2 cellular contexts compared by ENCODE assay signal in the genomic region with DNA sequence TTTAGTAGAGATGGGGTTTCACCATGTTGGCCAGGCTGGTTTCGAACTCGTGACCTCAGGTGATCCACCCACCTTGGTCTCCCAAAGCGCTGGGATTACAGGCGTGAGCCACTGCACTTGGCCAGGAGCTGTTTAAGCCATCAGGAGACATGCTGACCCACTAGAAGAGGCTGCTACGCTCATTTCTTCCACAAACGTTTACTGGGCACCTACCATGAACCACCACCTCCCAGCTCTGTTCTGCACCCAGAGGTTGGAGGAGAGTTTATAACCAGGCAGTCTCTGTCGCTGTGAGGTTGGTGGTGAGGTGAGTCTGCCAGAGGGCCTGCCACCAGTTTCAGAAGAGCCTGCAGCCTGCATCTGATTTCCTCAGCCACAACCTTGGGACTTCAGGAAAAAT.
TF ChIP-seq lines count a peak whose summit lies in the region.

No MANE protein-coding gene starts in this region.

TF ChIP-seq in IMR-90, 13 proteins besides CTCF, POLR2A, EP300 and RAD21:
- TF ChIP-seq MAFK (IDR thresholded peaks at IDR 0.05; ENCODE audit: low read depth, low read length) (no peak), RFX5 (IDR thresholded peaks at IDR 0.05; ENCODE audit: low read depth, low read length) (no peak), CEBPB (IDR thresholded peaks at IDR 0.05; ENCODE audit: low read depth, low read length) (no peak), MXI1 (IDR thresholded peaks at IDR 0.05; ENCODE audit: borderline replicate concordance, low read depth, low read length) (no peak), NFE2L2 (IDR thresholded peaks at IDR 0.05; ENCODE audit: low read depth, low read length) (no peak), RCOR1 (IDR thresholded peaks at IDR 0.05; ENCODE audit: insufficient replicate concordance, low read length) (no peak), SMC3 (IDR thresholded peaks at IDR 0.05; ENCODE audit: low read depth, low read length) (no peak), CHD1 (IDR thresholded peaks at IDR 0.05; ENCODE audit: low read depth, low read length) (no peak), FOS (IDR thresholded peaks at IDR 0.05; ENCODE audit: low read depth, low read length) (no peak)
- TF ChIP-seq, protein P1, sequence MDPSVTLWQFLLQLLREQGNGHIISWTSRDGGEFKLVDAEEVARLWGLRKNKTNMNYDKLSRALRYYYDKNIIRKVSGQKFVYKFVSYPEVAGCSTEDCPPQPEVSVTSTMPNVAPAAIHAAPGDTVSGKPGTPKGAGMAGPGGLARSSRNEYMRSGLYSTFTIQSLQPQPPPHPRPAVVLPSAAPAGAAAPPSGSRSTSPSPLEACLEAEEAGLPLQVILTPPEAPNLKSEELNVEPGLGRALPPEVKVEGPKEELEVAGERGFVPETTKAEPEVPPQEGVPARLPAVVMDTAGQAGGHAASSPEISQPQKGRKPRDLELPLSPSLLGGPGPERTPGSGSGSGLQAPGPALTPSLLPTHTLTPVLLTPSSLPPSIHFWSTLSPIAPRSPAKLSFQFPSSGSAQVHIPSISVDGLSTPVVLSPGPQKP (IDR thresholded peaks at IDR 0.05; ENCODE audit: borderline replicate concordance, low read depth, low read length) = no peak
- TF ChIP-seq, protein P2, sequence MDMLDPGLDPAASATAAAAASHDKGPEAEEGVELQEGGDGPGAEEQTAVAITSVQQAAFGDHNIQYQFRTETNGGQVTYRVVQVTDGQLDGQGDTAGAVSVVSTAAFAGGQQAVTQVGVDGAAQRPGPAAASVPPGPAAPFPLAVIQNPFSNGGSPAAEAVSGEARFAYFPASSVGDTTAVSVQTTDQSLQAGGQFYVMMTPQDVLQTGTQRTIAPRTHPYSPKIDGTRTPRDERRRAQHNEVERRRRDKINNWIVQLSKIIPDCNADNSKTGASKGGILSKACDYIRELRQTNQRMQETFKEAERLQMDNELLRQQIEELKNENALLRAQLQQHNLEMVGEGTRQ (IDR thresholded peaks at IDR 0.05; ENCODE audit: low read depth, low read length) = no peak

TF ChIP-seq in endothelial cell of umbilical vein, 7 proteins besides CTCF, POLR2A, EP300 and RAD21:
- TF ChIP-seq, protein P3, sequence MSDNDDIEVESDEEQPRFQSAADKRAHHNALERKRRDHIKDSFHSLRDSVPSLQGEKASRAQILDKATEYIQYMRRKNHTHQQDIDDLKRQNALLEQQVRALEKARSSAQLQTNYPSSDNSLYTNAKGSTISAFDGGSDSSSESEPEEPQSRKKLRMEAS (IDR thresholded peaks at IDR 0.05; ENCODE audit: insufficient read depth, insufficient read length) = no peak
- TF ChIP-seq EZH2 (IDR thresholded peaks at IDR 0.05; ENCODE audit: borderline replicate concordance, low read depth, low read length, severe bottlenecking) (no peak), MYC (IDR thresholded peaks at IDR 0.05; ENCODE audit: low read depth, low read length) (no peak), POLR2AphosphoS5 (IDR thresholded peaks at IDR 0.05; ENCODE audit: insufficient read depth, low read depth, low read length) (no peak), GATA2 (IDR thresholded peaks at IDR 0.05; ENCODE audit: insufficient read depth, insufficient read length, low read depth, low read length) (no peak), JUN (IDR thresholded peaks at IDR 0.05; ENCODE audit: borderline replicate concordance, insufficient read depth, insufficient read length, low read depth) (no peak), FOS (IDR thresholded peaks at IDR 0.05; ENCODE audit: borderline replicate concordance, insufficient read depth, low read length) (no peak)
